ENCODE assay signal across 8 cellular contexts in genomic region chr1:242454262-242455051, GRCh38.
A peak's percentile ranks its signal among the peaks of the same experiment; 100 is the strongest.
DNase-seq lines count a peak whose midpoint lies in the region; ATAC-seq and TF ChIP-seq lines count a peak whose summit lies in the region.

No MANE protein-coding gene starts in this region.

- H3K4me3 ChIP-seq in esophagus muscularis mucosa (no peak overlapping the region), psoas muscle (no peak overlapping the region)

- no peaks in the 10 kb centered on the region for H3K9me3 ChIP-seq in esophagus muscularis mucosa
- H3K9me3 ChIP-seq in psoas muscle, result no peaks in the 10 kb centered on the region

- 34% methylated on average over 9 of the region's 9 CpGs for WGBS in esophagus muscularis mucosa
- 34 to 39% (median 39%) methylated on average over 9 of the region's 9 CpGs for WGBS in psoas muscle, 3 donors

- ATAC-seq in GM21515 (IDR thresholded peaks at IDR 0.05; ENCODE audit: unreplicated experiment), result peak; percentile 59
- ATAC-seq in psoas muscle, result no peak

- H3K36me3 ChIP-seq in esophagus muscularis mucosa (no peaks in the 10 kb centered on the region), psoas muscle (ENCODE audit: insufficient read depth in 1 of 2, low read depth in 1 of 2) (no peaks in the 10 kb centered on the region)

- DNase-seq in ELF-1 (ENCODE audit: low read depth, low spot score) (peak; percentile 17), KG1 (lab: John Stamatoyannopoulos, UW) (peak; percentile 1), RPMI7951 (ENCODE audit: low read depth) (peak; percentile 41), esophagus muscularis mucosa (ENCODE audit: extremely low spot score) (peak; percentile 50), psoas muscle (no peak), activated gamma-delta T cell (lab: John Stamatoyannopoulos, UW) (no peak)
- no peak for DNase-seq in activated CD4-positive, alpha-beta T cell treated with anti-CD3 and anti-CD28 coated beads for 1 hour

- H3K4me1 ChIP-seq in esophagus muscularis mucosa (peaks cover 0 to 7% (median 0%) of the 10 kb centered on the region in 4 donors), psoas muscle (no peaks in the 10 kb centered on the region)

- TF ChIP-seq CTCF in esophagus muscularis mucosa (IDR thresholded peaks at IDR 0.05) (peak; percentile 32 to 66 (median 45)), psoas muscle (IDR thresholded peaks at IDR 0.05) (peak; percentile 48)

- no peak for TF ChIP-seq POLR2A in esophagus muscularis mucosa (IDR thresholded peaks at IDR 0.05; ENCODE audit: low read depth)

- TF ChIP-seq EP300 in esophagus muscularis mucosa (IDR thresholded peaks at IDR 0.05), result no peak

- H3K27me3 ChIP-seq in esophagus muscularis mucosa, result peaks cover 0 to 51% (median 0%) of the 10 kb centered on the region in 4 donors
- no peaks in the 10 kb centered on the region for H3K27me3 ChIP-seq in psoas muscle (ENCODE audit: insufficient read depth in 3 of 3, low read length in 2 of 3)

- intact Hi-C loops in esophagus muscularis mucosa (cut with DNase I) (no loop called here), psoas muscle (cut with DNase I) (loop anchor here in 1 of 2 donors (10.0 kb wide), 1 partner anchor 870 kb away; no protein-coding TSS in a partner anchor)

- no peak overlapping the region for H3K27ac ChIP-seq in esophagus muscularis mucosa (replicated peaks in 1 of 4)
- no peak overlapping the region for H3K27ac ChIP-seq in psoas muscle

Comparison
In these comparisons a context has a peak if more than half of its experiments do, and no peak if none do; other contexts are left out.
1. DNase-seq: peak in ELF-1 (single experiment), KG1 (single experiment), RPMI7951 (single experiment) and esophagus muscularis mucosa (single experiment); none in psoas muscle (0 of 2), activated CD4-positive, alpha-beta T cell treated with anti-CD3 and anti-CD28 coated beads for 1 hour (single experiment) and activated gamma-delta T cell (single experiment).